ENCODE assay signal across 12 cellular contexts in genomic region chr12:32261638-32262037, GRCh38.
DNase-seq lines count a peak whose midpoint lies in the region; ATAC-seq and TF ChIP-seq lines count a peak whose summit lies in the region.
"Had no signal": no experiment of that assay in that cellular context is flagged by ENCODE, and none has a peak within 500 bp of the region (broad histone marks: within the 10 kb centered on the region; RNA-seq: fewer than 3 reads in every experiment).

No MANE protein-coding gene starts in this region.

- TF ChIP-seq CTCF in NB4 (IDR thresholded peaks at IDR 0.05; ENCODE audit: low read depth, low read length) (peak; percentile 16), choroid plexus epithelial cell (conservative IDR thresholded peaks at IDR 0.05; ENCODE audit: low read depth, low read length) (peak; percentile 21), tibial artery (IDR thresholded peaks at IDR 0.05) (no peak)

- TF ChIP-seq POLR2A in NB4 (IDR thresholded peaks at IDR 0.05; ENCODE audit: extremely low read depth, insufficient read length), result no peak

- ATAC-seq in GM18858 (IDR thresholded peaks at IDR 0.05; ENCODE audit: unreplicated experiment), result no peak
- no peak for ATAC-seq in HG02885 (IDR thresholded peaks at IDR 0.05; ENCODE audit: poor library complexity, unreplicated experiment)
- ATAC-seq: esophagus mucosa had no signal

- intact Hi-C loops in tibial artery (cut with DNase I; ENCODE audit: low total_unique reads), result no loop called here

- no peaks in the 10 kb centered on the region for H3K9me3 ChIP-seq in tibial artery

- H3K4me3 ChIP-seq in NB4 (ENCODE audit: low read depth, low read length), result no peak overlapping the region
- H3K4me3 ChIP-seq in choroid plexus epithelial cell (ENCODE audit: low read depth, low read length), result no peak overlapping the region
- H3K4me3 ChIP-seq in tibial artery, result no peak overlapping the region

- no peak overlapping the region for H3K27ac ChIP-seq in tibial artery

- DNase-seq in stimulated activated CD4-positive, alpha-beta T cell treated with anti-CD3 and anti-CD28 coated beads, Interleukin-15, amount 100 ng/mL, for 24 hours, result peak; percentile 7
- no peak for DNase-seq in stimulated activated CD4-positive, alpha-beta T cell treated with anti-CD3 and anti-CD28 coated beads, Interleukin-2, amount 100 ng/mL, for 24 hours
- DNase-seq in NB4 (ENCODE audit: low read depth), result peak; percentile 29
- no peak for DNase-seq in choroid plexus epithelial cell (ENCODE audit: low read depth)
- no peak for DNase-seq in tibial artery
- DNase-seq in effector CD4-positive, alpha-beta T cell, result no peak
- DNase-seq: activated CD8-positive, alpha-beta memory T cell treated with anti-CD3 and anti-CD28 coated beads, Interleukin-2, amount 50 U/mL, for 48 hours; CD4-positive, alpha-beta T cell; NCI-H226 had no signal

- H3K4me1 ChIP-seq in tibial artery, result no peaks in the 10 kb centered on the region

- no peaks in the 10 kb centered on the region for H3K36me3 ChIP-seq in tibial artery

- H3K27me3 ChIP-seq in tibial artery, result no peaks in the 10 kb centered on the region

Comparison
In these comparisons a context has a peak if more than half of its experiments do, and no peak if none do; other contexts are left out.
1. DNase-seq: peak in stimulated activated CD4-positive, alpha-beta T cell treated with anti-CD3 and anti-CD28 coated beads, Interleukin-15, amount 100 ng/mL, for 24 hours (single experiment) and NB4 (single experiment); none in stimulated activated CD4-positive, alpha-beta T cell treated with anti-CD3 and anti-CD28 coated beads, Interleukin-2, amount 100 ng/mL, for 24 hours (0 of 2), choroid plexus epithelial cell (single experiment), tibial artery (0 of 2) and effector CD4-positive, alpha-beta T cell (single experiment).
2. CTCF ChIP-seq: peak in NB4 (single experiment) and choroid plexus epithelial cell (single experiment); none in tibial artery (0 of 2).